In the genomic region with DNA sequence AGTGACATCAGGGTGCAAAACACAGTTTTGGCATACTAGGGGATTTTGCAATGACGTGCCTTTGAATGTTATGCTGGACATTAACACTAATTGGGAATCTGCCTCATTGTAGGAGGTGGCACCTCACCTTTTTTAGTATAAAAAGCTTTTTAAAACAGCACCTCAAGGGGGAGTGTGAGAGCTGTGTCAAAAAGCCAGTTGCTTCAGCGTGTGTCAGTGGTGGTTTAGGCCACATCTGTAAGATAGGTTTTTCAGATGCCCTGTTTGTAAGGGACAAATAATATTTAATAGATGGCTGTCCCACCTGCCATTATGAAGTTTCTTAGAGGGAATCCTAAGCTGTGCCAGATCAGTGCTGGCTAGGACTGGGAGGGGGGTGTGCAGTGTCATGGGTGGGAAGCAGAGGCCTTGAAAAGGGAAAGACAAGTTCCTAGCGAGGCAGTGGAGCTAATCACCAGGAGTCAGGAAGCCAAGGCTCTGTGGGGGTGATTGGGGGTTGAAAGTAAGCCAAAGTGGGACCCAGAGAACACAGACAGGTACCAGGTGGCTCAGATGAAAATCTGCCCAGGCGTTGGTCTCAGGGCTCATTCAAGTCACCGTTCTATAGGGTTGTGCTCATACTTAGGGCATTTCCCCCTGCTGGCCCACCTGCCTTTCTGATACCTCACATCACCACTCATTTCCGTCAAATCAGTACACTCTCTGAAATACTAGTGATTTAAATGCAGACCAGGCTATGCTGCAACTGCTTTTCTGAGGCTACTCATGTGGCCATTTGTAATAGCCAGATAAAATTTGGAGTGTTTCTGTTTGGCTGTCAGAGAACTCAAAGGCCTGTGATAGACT, we compare ENCODE assay signal across 8 cellular contexts.
DNase-seq lines count a peak whose midpoint lies in the region; TF ChIP-seq lines count a peak whose summit lies in the region.

No MANE protein-coding gene starts in this region.

- no peaks in the 10 kb centered on the region for H3K27me3 ChIP-seq in Caco-2 (replicated peaks; ENCODE audit: control insufficient read depth, insufficient read depth, low read length)
- H3K27me3 ChIP-seq in sigmoid colon = no peaks in the 10 kb centered on the region
- H3K27me3 ChIP-seq in ovary = no peaks in the 10 kb centered on the region

- H3K9me3 Mint-ChIP-seq in HFFc6 = no peaks in the 10 kb centered on the region
- no peaks in the 10 kb centered on the region for H3K9me3 Mint-ChIP-seq in Caco-2 (ENCODE audit: unreplicated experiment)

- H3K4me1 ChIP-seq in Caco-2 (no peaks in the 10 kb centered on the region), sigmoid colon (peaks cover 0 to 6% (median 2%) of the 10 kb centered on the region in 4 donors), ovary (ENCODE audit: insufficient read depth) (no peaks in the 10 kb centered on the region)

- 84 to 91% methylated on average over 6 of the region's 6 CpGs for WGBS in sigmoid colon, 2 donors
- 88 to 91% (median 88%) methylated on average over 6 of the region's 6 CpGs for WGBS in ovary, 3 donors

- peaks cover 43% of the 10 kb centered on the region for H3K4me1 Mint-ChIP-seq in HFFc6 (ENCODE audit: low read depth)
- no peaks in the 10 kb centered on the region for H3K4me1 Mint-ChIP-seq in Caco-2 (ENCODE audit: low read depth, unreplicated experiment)

- no peaks in the 10 kb centered on the region for H3K9me3 ChIP-seq in Caco-2
- H3K9me3 ChIP-seq in sigmoid colon = no peaks in the 10 kb centered on the region
- H3K9me3 ChIP-seq in ovary = no peaks in the 10 kb centered on the region

- no peak for TF ChIP-seq EP300 in sigmoid colon (IDR thresholded peaks at IDR 0.05)
- TF ChIP-seq EP300 in ovary (IDR thresholded peaks at IDR 0.05) = no peak

- CTCF ChIA-PET in Caco-2 (lab: Charles Lee) = interaction anchor here (1.0 kb wide), 1 partner anchor 17 kb away, joined by 5 read pairs; no protein-coding TSS in a partner anchor

- TF ChIP-seq POLR2A in sigmoid colon (IDR thresholded peaks at IDR 0.05) (no peak), ovary (IDR thresholded peaks at IDR 0.05) (no peak)

- no peak overlapping the region for H3K27ac Mint-ChIP-seq in HFFc6
- H3K27ac Mint-ChIP-seq in Caco-2 (ENCODE audit: unreplicated experiment) = no peak overlapping the region

- H3K36me3 Mint-ChIP-seq in HFFc6 (ENCODE audit: low read depth) = no peaks in the 10 kb centered on the region
- no peaks in the 10 kb centered on the region for H3K36me3 Mint-ChIP-seq in Caco-2 (ENCODE audit: insufficient read depth, unreplicated experiment)

- peak; percentile 8 for DNase-seq in Daoy (ENCODE audit: low read depth)
- DNase-seq in HFFc6 = no peak
- DNase-seq in SK-N-DZ (ENCODE audit: low spot score) = peak; percentile 7
- DNase-seq in iris pigment epithelial cell (ENCODE audit: low read depth) = peak; percentile 36
- no peak for DNase-seq in NCI-H524 treated with DMSO at 0.1 percent for 48 hours (lab: John Stamatoyannopoulos, UW)
- DNase-seq in Caco-2 = no peak
- no peak for DNase-seq in sigmoid colon
- DNase-seq in ovary = no peak

- H3K27ac ChIP-seq in sigmoid colon (no peak overlapping the region), ovary (no peak overlapping the region)

- BruUV-seq in Caco-2 (replicated peaks; lab: Mats Ljungman, UMichigan) = no TSS peak

- H3K4me3 Mint-ChIP-seq in HFFc6 (no peak overlapping the region), Caco-2 (ENCODE audit: unreplicated experiment) (no peak overlapping the region)

- intact Hi-C loops in Caco-2 (cut with micrococcal nuclease; ENCODE audit: unreplicated experiment) (no loop called here), sigmoid colon (cut with DNase I) (no loop called here), ovary (cut with DNase I) (no loop called here)

- no peaks in the 10 kb centered on the region for H3K27me3 Mint-ChIP-seq in HFFc6 (ENCODE audit: insufficient read depth)
- H3K27me3 Mint-ChIP-seq in Caco-2 (ENCODE audit: insufficient read depth, unreplicated experiment) = peaks cover 8% of the 10 kb centered on the region

- H3K4me3 ChIP-seq in Caco-2 (ENCODE audit: low read depth, low read length) (no peak overlapping the region), sigmoid colon (no peak overlapping the region), ovary (no peak overlapping the region)

- TF ChIP-seq CTCF in HFFc6 (IDR thresholded peaks at IDR 0.05) (peak; percentile 45), Caco-2 (IDR thresholded peaks at IDR 0.05; ENCODE audit: insufficient read depth in 1 of 2, low read depth in 1 of 2, low read length in 1 of 2, severe bottlenecking in 1 of 2, unreplicated experiment in 1 of 2) (peak in 1 of 2 experiments; percentile 41), sigmoid colon (IDR thresholded peaks at IDR 0.05) (no peak), ovary (IDR thresholded peaks at IDR 0.05) (no peak)

- POLR2A ChIA-PET in Caco-2 (lab: Charles Lee) = no interaction called here

- H3K36me3 ChIP-seq in Caco-2 (ENCODE audit: control insufficient read depth, insufficient read depth, low read length) = no peaks in the 10 kb centered on the region
- H3K36me3 ChIP-seq in sigmoid colon = no peaks in the 10 kb centered on the region
- H3K36me3 ChIP-seq in ovary = no peaks in the 10 kb centered on the region

Comparison
In these comparisons a context has a peak if more than half of its experiments do, and no peak if none do; other contexts are left out.
1. DNase-seq: peak in Daoy (single experiment), SK-N-DZ (single experiment) and iris pigment epithelial cell (single experiment); none in HFFc6 (single experiment), NCI-H524 treated with DMSO at 0.1 percent for 48 hours (single experiment), Caco-2 (0 of 2), sigmoid colon (single experiment) and ovary (0 of 5).